ENCODE assay signal across 1 cellular context in the genomic region with DNA sequence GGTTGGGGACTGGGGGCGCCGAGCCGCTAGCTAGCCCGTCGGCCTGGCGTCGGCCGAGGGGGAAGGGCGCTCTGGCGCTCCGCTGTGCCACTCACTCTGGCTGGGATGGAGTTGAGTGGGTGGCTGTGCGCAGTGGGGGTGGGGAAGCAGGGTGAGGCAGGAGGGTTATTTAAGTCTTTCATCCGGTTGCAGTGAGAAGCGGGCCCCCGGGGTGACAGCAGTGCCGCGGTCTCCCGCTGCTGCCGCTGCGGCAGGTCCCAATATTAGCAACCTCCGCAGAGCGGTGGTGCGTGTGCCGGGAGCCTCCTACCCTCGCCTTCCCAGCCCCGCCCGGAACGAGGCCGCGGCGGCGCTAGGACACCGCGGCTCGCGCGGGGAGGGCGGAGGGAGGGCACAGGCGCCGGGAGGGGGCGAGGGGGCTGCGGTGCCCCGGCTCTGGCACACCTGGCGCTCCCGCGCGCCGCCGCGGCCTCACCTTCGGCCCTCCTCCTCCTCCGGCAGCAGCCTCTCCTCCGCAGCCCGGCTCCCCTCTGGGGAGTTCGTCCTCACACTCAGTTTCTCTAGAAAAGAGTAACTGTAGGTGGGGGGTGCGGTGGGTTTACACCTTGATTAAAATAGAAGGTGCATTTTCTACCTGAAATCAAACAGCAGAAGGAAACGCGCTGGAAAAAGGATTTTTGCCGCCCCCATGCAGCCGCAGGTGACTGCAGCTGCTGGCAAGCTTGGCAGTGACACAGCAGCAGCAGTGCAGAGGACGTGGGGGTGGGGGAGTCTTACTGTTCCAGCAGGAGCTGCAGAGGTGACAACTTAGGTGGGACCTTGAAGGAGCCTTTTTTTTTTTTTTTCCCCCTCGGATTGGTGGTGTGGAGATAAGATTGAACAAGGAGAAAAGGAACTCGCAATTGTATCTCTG.
A peak's percentile ranks its signal among the peaks of the same experiment; 100 is the strongest.
TF ChIP-seq lines count a peak whose summit lies in the region.

No MANE protein-coding gene starts in this region.

TF ChIP-seq in H1, 55 proteins besides CTCF, POLR2A, EP300 and RAD21 (continued from another document):
- TF ChIP-seq JUND (IDR thresholded peaks at IDR 0.05; ENCODE audit: low read length) (no peak), RNF2 (IDR thresholded peaks at IDR 0.05; ENCODE audit: borderline replicate concordance, low read depth, low read length, missing control alignments, poor library complexity, severe bottlenecking) (no peak), TEAD4 (IDR thresholded peaks at IDR 0.05; ENCODE audit: low read depth, low read length) (0 out of 2 replicates have a peak, but pooled peaks have one; percentile 23)
